Comparison of ENCODE assay signal across 9 cellular contexts in genomic region chr2:96205888-96206287, GRCh38. TPM values are rescaled to one million over a fixed set of nuclear protein-coding genes. Genes with fewer than 3 reads are reported as not detected.
DNase-seq lines count a peak whose midpoint lies in the region; ATAC-seq and TF ChIP-seq lines count a peak whose summit lies in the region.
"Had no signal": no experiment of that assay in that cellular context is flagged by ENCODE, and none has a peak within 500 bp of the region (broad histone marks: within the 10 kb centered on the region; RNA-seq: fewer than 3 reads in every experiment).

No MANE protein-coding gene starts in this region.

- H3K9ac ChIP-seq in IMR-90 (ENCODE audit: low read depth, low read length) = no peak overlapping the region

- H3K4me1 ChIP-seq in BE2C = no peaks in the 10 kb centered on the region
- H3K4me1 ChIP-seq in IMR-90 (ENCODE audit: control insufficient read depth, insufficient read depth, low read length) = peaks cover 19% of the 10 kb centered on the region

- TF ChIP-seq POLR2A in IMR-90 (IDR thresholded peaks at IDR 0.05; ENCODE audit: low read depth, low read length) = no peak

- H3K36me3 Mint-ChIP-seq in naive B cell = peaks cover 0 to 5% of the 10 kb centered on the region in 2 donors

- H2BK5ac ChIP-seq in IMR-90 (ENCODE audit: low read depth, low read length, poor library complexity, severe bottlenecking) = peak overlapping the region; percentile 51

- H2BK120ac ChIP-seq in IMR-90 (ENCODE audit: low read depth, low read length) = no peak overlapping the region

- CTCF ChIA-PET in IMR-90 (lab: Yijun Ruan, JAX) = interaction anchor here (0.7 to 0.9 kb wide), 2 partner anchors 61 to 281 kb away, joined by 3 to 4 read pairs; no protein-coding TSS in a partner anchor

- DNase-seq in BE2C = no peak
- peak; percentile 78 for DNase-seq in IMR-90
- DNase-seq in cardiac fibroblast (ENCODE audit: low read depth in 2 of 2) = peak; percentile 41 to 85
- DNase-seq in naive B cell = no peak
- no peak for DNase-seq in activated gamma-delta T cell (lab: John Stamatoyannopoulos, UW)
- DNase-seq in NCI-H2196 treated with DMSO at 0.1 percent for 48 hours (lab: John Stamatoyannopoulos, UW; ENCODE audit: unreplicated experiment) = no peak
- DNase-seq: NCI-H510A had no signal

- H2AK5ac ChIP-seq in IMR-90 (ENCODE audit: low read depth, low read length) = no peak overlapping the region

- no peak overlapping the region for H4K8ac ChIP-seq in IMR-90 (ENCODE audit: low read depth in 2 of 2, low read length in 2 of 2)

- H3K9me3 ChIP-seq in BE2C = no peaks in the 10 kb centered on the region
- no peaks in the 10 kb centered on the region for H3K9me3 ChIP-seq in IMR-90 (ENCODE audit: control insufficient read depth, insufficient read depth, low read length)

- no peak overlapping the region for H4K91ac ChIP-seq in IMR-90 (ENCODE audit: insufficient read depth, low read depth, low read length)

- H3K27ac ChIP-seq in IMR-90 (ENCODE audit: insufficient read depth, low read length) = peak overlapping the region; percentile 4; the same call in 1 of the 2 replicates

- POLR2A ChIA-PET in IMR-90 (lab: Charles Lee; ENCODE audit: unreplicated experiment) = no interaction called here

- no peak overlapping the region for H3K56ac ChIP-seq in IMR-90 (ENCODE audit: extremely low read depth, insufficient read depth, low read length)

- TF ChIP-seq RAD21 in IMR-90 (IDR thresholded peaks at IDR 0.05; ENCODE audit: low read length) = no peak

- H2BK20ac ChIP-seq in IMR-90 (ENCODE audit: low read depth, low read length) = no peak overlapping the region

- no peak overlapping the region for H3K14ac ChIP-seq in IMR-90 (replicated peaks; ENCODE audit: low read depth, low read length)

- H3K27me3 Mint-ChIP-seq in naive B cell = no peaks in the 10 kb centered on the region

- H2BK15ac ChIP-seq in IMR-90 (ENCODE audit: low read depth, low read length) = no peak overlapping the region

- intact Hi-C loops in IMR-90 (cut with micrococcal nuclease) = loop anchor here (5.0 kb wide), 1 partner anchor 59 kb away; the partner anchor contains the start of gene DUSP2

- H3K4me2 ChIP-seq in IMR-90 (ENCODE audit: low read depth, low read length) = peak overlapping the region; percentile 54

- H4K5ac ChIP-seq in IMR-90 (ENCODE audit: low read depth, low read length) = no peak overlapping the region

- dilution Hi-C loops in IMR-90 (cut with HindIII; ENCODE audit: low sequenced_read_pairs, unreplicated experiment) = no loop called here

- H3K36me3 ChIP-seq in BE2C (no peaks in the 10 kb centered on the region; the same call in 1 of the 2 replicates), IMR-90 (ENCODE audit: control insufficient read depth, insufficient read depth, low read length) (no peaks in the 10 kb centered on the region)

- in situ Hi-C loops in IMR-90 (cut with MboI; ENCODE audit: low sequenced_read_pairs) = no loop called here

- no peak overlapping the region for H3K4ac ChIP-seq in IMR-90 (ENCODE audit: low read depth, low read length)

- peaks cover 17% of the 10 kb centered on the region; the same call in 1 of the 2 replicates for H3K9me1 ChIP-seq in IMR-90 (ENCODE audit: insufficient read depth, low read length)

- peak overlapping the region in 7 of 8 donors; percentile 66 to 88 (median 82) for H3K4me3 Mint-ChIP-seq in naive B cell

- H3K9me3 Mint-ChIP-seq in naive B cell = no peaks in the 10 kb centered on the region

- H3K27ac Mint-ChIP-seq in naive B cell = peak overlapping the region in 5 of 6 donors; percentile 60 to 91 (median 84)

- no peak overlapping the region for H2AFZ ChIP-seq in IMR-90 (replicated peaks; ENCODE audit: low read length, poor library complexity)

- no peak for TF ChIP-seq CTCF in BE2C (IDR thresholded peaks at IDR 0.05; ENCODE audit: low read depth, low read length)
- TF ChIP-seq CTCF in IMR-90 (conservative IDR thresholded peaks at IDR 0.05; ENCODE audit: low read depth, low read length) = no peak
- TF ChIP-seq CTCF in cardiac fibroblast (IDR thresholded peaks at IDR 0.05; ENCODE audit: low read depth, low read length) = no peak

- peaks cover 64% of the 10 kb centered on the region for H4K20me1 ChIP-seq in IMR-90 (ENCODE audit: insufficient read depth, low read length)

- H3K27me3 ChIP-seq in BE2C (no peaks in the 10 kb centered on the region), IMR-90 (ENCODE audit: control insufficient read depth, insufficient read depth, low read length) (no peaks in the 10 kb centered on the region)

- H2AK9ac ChIP-seq in IMR-90 (replicated peaks; ENCODE audit: low read depth, low read length, poor library complexity) = no peak overlapping the region

- H3K23ac ChIP-seq in IMR-90 (ENCODE audit: low read depth, low read length) = peak overlapping the region; percentile 41; the same call in 1 of the 2 replicates

- peaks cover 35 to 78% (median 47%) of the 10 kb centered on the region in 3 donors for H3K4me1 Mint-ChIP-seq in naive B cell

- BruUV-seq in IMR-90 (replicated peaks; lab: Mats Ljungman, UMichigan) = no TSS peak

- no peak overlapping the region for H3K18ac ChIP-seq in IMR-90 (ENCODE audit: low read depth, low read length)

- H3K4me3 ChIP-seq in BE2C (ENCODE audit: low read depth, low read length) (peak overlapping the region; percentile 14; the same call in 1 of the 2 replicates), IMR-90 (ENCODE audit: insufficient read depth, low read depth, low read length) (peak overlapping the region; percentile 2; the same call in 1 of the 2 replicates), cardiac fibroblast (replicated peaks in 1 of 2; ENCODE audit: low read depth in 2 of 2, low read length in 2 of 2) (no peak overlapping the region)

- H3K79me1 ChIP-seq in IMR-90 (ENCODE audit: low read depth in 1 of 2, low read length in 2 of 2) = peaks cover 16 to 43% of the 10 kb centered on the region in 2 experiments

- no peak for ATAC-seq in IMR-90 (ENCODE audit: low read depth)
- ATAC-seq in naive B cell (ENCODE audit: low read depth in 2 of 2) = no peak
- no peak for ATAC-seq in GM19023 (IDR thresholded peaks at IDR 0.05; ENCODE audit: unreplicated experiment)
- no peak for ATAC-seq in HG03432 (IDR thresholded peaks at IDR 0.05; ENCODE audit: unreplicated experiment)

TF ChIP-seq in IMR-90, 13 proteins besides CTCF, POLR2A, EP300 and RAD21:
- TF ChIP-seq MXI1 (IDR thresholded peaks at IDR 0.05; ENCODE audit: borderline replicate concordance, low read depth, low read length) (no peak), NFE2L2 (IDR thresholded peaks at IDR 0.05; ENCODE audit: low read depth, low read length) (no peak), RCOR1 (IDR thresholded peaks at IDR 0.05; ENCODE audit: insufficient replicate concordance, low read length) (no peak), MAFK (IDR thresholded peaks at IDR 0.05; ENCODE audit: low read depth, low read length) (no peak), ELK1 (IDR thresholded peaks at IDR 0.05; ENCODE audit: borderline replicate concordance, low read depth, low read length) (no peak), RFX5 (IDR thresholded peaks at IDR 0.05; ENCODE audit: low read depth, low read length) (no peak), USF2 (IDR thresholded peaks at IDR 0.05; ENCODE audit: low read depth, low read length) (no peak), MAZ (IDR thresholded peaks at IDR 0.05; ENCODE audit: borderline replicate concordance, low read depth, low read length) (no peak), SMC3 (IDR thresholded peaks at IDR 0.05; ENCODE audit: low read depth, low read length) (no peak), BHLHE40 (IDR thresholded peaks at IDR 0.05; ENCODE audit: low read depth, low read length) (no peak), FOS (IDR thresholded peaks at IDR 0.05; ENCODE audit: low read depth, low read length) (no peak)

RNA-seq across cellular contexts. Expression of gene STARD7, which starts 2.7 kb away (rescaled TPM):
- 63.0 TPM for polyA plus RNA-seq in BE2C (2012; ENCODE audit: insufficient read depth, insufficient read length, low read depth)
- total RNA-seq in IMR-90 (2012; rRNA removed) = 138 and 189 TPM in 2 replicates
- 51.1 and 61.7 TPM in 2 replicates for polyA plus RNA-seq in IMR-90 (2012; rRNA removed)
- 17.9 and 21.7 TPM in 2 replicates for polyA plus RNA-seq in IMR-90 (2012; cell fraction: cytosol; rRNA removed)
- polyA plus RNA-seq in IMR-90 (2012; cell fraction: nucleus; rRNA removed; ENCODE audit: low replicate concordance) = 14.0 and 58.9 TPM in 2 replicates
- 100 to 1,000 TPM; 219 to 401 (median 239) TPM for polyA plus RNA-seq in naive B cell (ENCODE audit: low read depth in 6 of 6)

RNA-seq across cellular contexts. Expression of gene TMEM127, which starts 59.9 kb away (rescaled TPM):
- 16.8 TPM for polyA plus RNA-seq in BE2C (2012; ENCODE audit: insufficient read depth, insufficient read length, low read depth)
- 20.0 and 35.7 TPM in 2 replicates for total RNA-seq in IMR-90 (2012; rRNA removed)
- polyA plus RNA-seq in IMR-90 (2012; rRNA removed) (47.6 and 52.2 TPM in 2 replicates), naive B cell (ENCODE audit: low read depth in 6 of 6) (10 to 100 TPM; 37.8 to 52.0 (median 40.1) TPM)
- polyA plus RNA-seq in IMR-90 (2012; cell fraction: cytosol; rRNA removed) = 15.4 and 45.4 TPM in 2 replicates
- polyA plus RNA-seq in IMR-90 (2012; cell fraction: nucleus; rRNA removed; ENCODE audit: low replicate concordance) = 28.8 and 33.4 TPM in 2 replicates

Comparison
In these comparisons a context has a peak if more than half of its experiments do, and no peak if none do; other contexts are left out.
1. DNase-seq: peak in IMR-90 (single experiment) and cardiac fibroblast (2 of 2); none in BE2C (single experiment), naive B cell (single experiment), activated gamma-delta T cell (single experiment) and NCI-H2196 treated with DMSO at 0.1 percent for 48 hours (single experiment).
2. H3K4me3 ChIP-seq: peak in BE2C (single experiment) and IMR-90 (single experiment); none in cardiac fibroblast (0 of 2).